1 cellular context compared by ENCODE assay signal in genomic region chr17:75430159-75430748, GRCh38.
A peak's percentile ranks its signal among the peaks of the same experiment; 100 is the strongest.
TF ChIP-seq lines count a peak whose summit lies in the region.

No MANE protein-coding gene starts in this region.

TF ChIP-seq in HepG2, 621 proteins besides CTCF, POLR2A, EP300 and RAD21 (continued from another document and continues in another):
- no peak for TF ChIP-seq ESRRA (CRISPR knock-in tag; IDR thresholded peaks at IDR 0.05; ENCODE audit: low read depth)
- no peak for TF ChIP-seq LBX2 (CRISPR knock-in tag; IDR thresholded peaks at IDR 0.05; ENCODE audit: borderline replicate concordance)
- TF ChIP-seq ARNT (IDR thresholded peaks at IDR 0.05) = no peak
- peak; percentile 27; the same call in 1 of the 2 replicates for TF ChIP-seq ZNF503 (CRISPR knock-in tag; IDR thresholded peaks at IDR 0.05)
- TF ChIP-seq ZNF510 (CRISPR knock-in tag; IDR thresholded peaks at IDR 0.05; ENCODE audit: low read depth) = no peak
- TF ChIP-seq NFE2L1 (CRISPR knock-in tag; IDR thresholded peaks at IDR 0.05; ENCODE audit: borderline replicate concordance) = no peak
- TF ChIP-seq KAT8 (CRISPR knock-in tag; IDR thresholded peaks at IDR 0.05) = peak; percentile 18; the same call in 1 of the 2 replicates
- no peak for TF ChIP-seq ZNF777 (CRISPR knock-in tag; IDR thresholded peaks at IDR 0.05)
- TF ChIP-seq ZSCAN21 (CRISPR knock-in tag; IDR thresholded peaks at IDR 0.05; ENCODE audit: borderline replicate concordance) = peak; percentile 54; the same call in 1 of the 2 replicates
- TF ChIP-seq GABPA (IDR thresholded peaks at IDR 0.05; ENCODE audit: low read depth, low read length) = no peak
- TF ChIP-seq GABPA (CRISPR knock-in tag; IDR thresholded peaks at IDR 0.05; ENCODE audit: low read depth) = no peak
- peak; percentile 57; the same call in 1 of the 2 replicates for TF ChIP-seq MIER3 (CRISPR knock-in tag; IDR thresholded peaks at IDR 0.05; ENCODE audit: borderline replicate concordance)
- no peak for TF ChIP-seq ATF4 (CRISPR knock-in tag; IDR thresholded peaks at IDR 0.05)
- no peak for TF ChIP-seq SAFB2 (CRISPR knock-in tag; IDR thresholded peaks at IDR 0.05; ENCODE audit: borderline replicate concordance, low read depth)
- no peak for TF ChIP-seq SP4 (CRISPR knock-in tag; IDR thresholded peaks at IDR 0.05)
- no peak for TF ChIP-seq PRMT3 (CRISPR knock-in tag; IDR thresholded peaks at IDR 0.05; ENCODE audit: borderline replicate concordance, low read depth)
- TF ChIP-seq FOXP4 (CRISPR knock-in tag; IDR thresholded peaks at IDR 0.05) = peak; percentile 73; the same call in 1 of the 2 replicates
- TF ChIP-seq RCOR2 (CRISPR knock-in tag; IDR thresholded peaks at IDR 0.05) = peak; percentile 61; the same call in 1 of the 2 replicates
- no peak for TF ChIP-seq RARG (CRISPR knock-in tag; IDR thresholded peaks at IDR 0.05; ENCODE audit: low read depth)
- no peak for TF ChIP-seq ZFP62 (CRISPR knock-in tag; IDR thresholded peaks at IDR 0.05)
- TF ChIP-seq ZNF430 (CRISPR knock-in tag; IDR thresholded peaks at IDR 0.05) = no peak
- peak; percentile 70 for TF ChIP-seq IRF2 (CRISPR knock-in tag; IDR thresholded peaks at IDR 0.05)
- TF ChIP-seq RBAK (CRISPR knock-in tag; IDR thresholded peaks at IDR 0.05) = no peak
- peak; percentile 40; the same call in 1 of the 2 replicates for TF ChIP-seq ZNF687 (CRISPR knock-in tag; IDR thresholded peaks at IDR 0.05)
- TF ChIP-seq ZFP82 (CRISPR knock-in tag; IDR thresholded peaks at IDR 0.05; ENCODE audit: borderline replicate concordance) = no peak
- peak; percentile 80 for TF ChIP-seq POLR2AphosphoS5 (IDR thresholded peaks at IDR 0.05; ENCODE audit: low read depth, low read length)
- peak; percentile 63; the same call in 1 of the 2 replicates for TF ChIP-seq ZBTB20 (CRISPR knock-in tag; IDR thresholded peaks at IDR 0.05; ENCODE audit: borderline replicate concordance, low read depth)
- TF ChIP-seq RNF2 (conservative IDR thresholded peaks at IDR 0.05; ENCODE audit: low read depth) = no peak
- no peak for TF ChIP-seq RFX5 (IDR thresholded peaks at IDR 0.05; ENCODE audit: low read depth, low read length)
- TF ChIP-seq ZNF639 (CRISPR knock-in tag; conservative IDR thresholded peaks at IDR 0.05) = no peak
- no peak for TF ChIP-seq E2F5 (CRISPR knock-in tag; conservative IDR thresholded peaks at IDR 0.05)
- no peak for TF ChIP-seq KIAA2018 (CRISPR knock-in tag; IDR thresholded peaks at IDR 0.05; ENCODE audit: borderline replicate concordance)
- no peak for TF ChIP-seq SP2 (CRISPR knock-in tag; IDR thresholded peaks at IDR 0.05)
- 0 out of 2 replicates have a peak, but pooled peaks have one; percentile 36 for TF ChIP-seq LRRFIP1 (CRISPR knock-in tag; conservative IDR thresholded peaks at IDR 0.05)
- TF ChIP-seq XBP1 (CRISPR knock-in tag; IDR thresholded peaks at IDR 0.05) = no peak
